Comparison of ENCODE assay signal across 23 cellular contexts in the genomic region with DNA sequence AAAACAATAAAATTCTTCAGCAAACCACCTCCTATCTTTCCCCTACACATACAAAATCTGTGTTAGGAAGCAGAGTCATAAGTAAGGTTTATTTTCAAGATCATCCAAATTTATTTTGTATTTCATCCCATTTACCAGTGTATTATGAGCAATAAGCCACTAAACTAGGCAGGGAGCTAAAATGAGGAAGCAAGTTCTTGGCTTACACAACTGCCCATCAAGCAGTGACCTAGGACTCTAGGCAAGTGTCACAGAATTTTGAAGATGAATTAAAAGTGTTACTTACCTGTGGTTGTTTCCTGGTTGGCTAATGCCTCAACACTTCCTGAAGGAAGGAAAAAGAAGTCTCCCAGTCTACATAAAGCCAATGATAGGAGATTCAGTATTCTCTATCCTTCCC.
DNase-seq lines count a peak whose midpoint lies in the region; ATAC-seq lines count a peak whose summit lies in the region.
"Had no signal": no experiment of that assay in that cellular context is flagged by ENCODE, and none has a peak within 500 bp of the region (broad histone marks: within the 10 kb centered on the region; RNA-seq: fewer than 3 reads in every experiment).

No MANE protein-coding gene starts in this region.

- H3K9me3 Mint-ChIP-seq in activated CD4-positive, alpha-beta memory T cell treated with anti-CD3 and anti-CD28 coated beads for 36 hours = no peaks in the 10 kb centered on the region
- H3K9me3 Mint-ChIP-seq in T-cell = no peaks in the 10 kb centered on the region

- no peak overlapping the region for H3K27ac Mint-ChIP-seq in activated CD4-positive, alpha-beta memory T cell treated with anti-CD3 and anti-CD28 coated beads for 36 hours
- H3K27ac Mint-ChIP-seq in T-cell = no peak overlapping the region
- H3K27ac Mint-ChIP-seq: CD8-positive, alpha-beta memory T cell had no signal

- no peak for ATAC-seq in T-cell (replicated peaks in 1 of 4)
- ATAC-seq: HCT116, PC-3 had no signal

- CTCF ChIA-PET in activated CD4-positive, alpha-beta memory T cell treated with anti-CD3 and anti-CD28 coated beads for 36 hours (lab: Charles Lee) = no interaction called here
- CTCF ChIA-PET in T-cell (lab: Charles Lee) = no interaction called here

- H3K27me3 Mint-ChIP-seq in activated CD4-positive, alpha-beta memory T cell treated with anti-CD3 and anti-CD28 coated beads for 36 hours = peaks cover 11% of the 10 kb centered on the region
- H3K27me3 Mint-ChIP-seq in T-cell = no peaks in the 10 kb centered on the region

- POLR2A ChIA-PET in activated CD4-positive, alpha-beta memory T cell treated with anti-CD3 and anti-CD28 coated beads for 36 hours (lab: Charles Lee) = no interaction called here
- POLR2A ChIA-PET in T-cell (lab: Charles Lee) = no interaction called here

- DNase-seq in SKM-1 treated with dmso at 0.1 percent for 144 hours (lab: John Stamatoyannopoulos, UW; ENCODE audit: unreplicated experiment) (peak; percentile 6), SKM-1 (lab: John Stamatoyannopoulos, UW; ENCODE audit: unreplicated experiment) (no peak), NOMO-1 treated with dmso at 0.1 percent for 144 hours (lab: John Stamatoyannopoulos, UW; ENCODE audit: unreplicated experiment) (peak; percentile 45), left kidney (ENCODE audit: low read depth, low spot score) (peak; percentile 32), NCI-H187 (lab: John Stamatoyannopoulos, UW) (no peak), amniotic stem cell (lab: John Stamatoyannopoulos, UW) (no peak), T-cell (no peak)
- no peak for DNase-seq in activated CD4-positive, alpha-beta memory T cell treated with anti-CD3 and anti-CD28 coated beads for 36 hours
- DNase-seq: 8988T; C1 segment of cervical spinal cord; Calu3; CD8-positive, alpha-beta memory T cell; Karpas-422; NCI-H1105; NCI-H146; NCI-H2029 treated with DMSO at 0.1 percent for 48 hours; NCI-H226; NCI-H510A treated with DMSO at 0.1 percent for 48 hours; NCI-H748 treated with DMSO at 0.1 percent for 48 hours; PC-3; Right ventricle myocardium superior; T-helper 1 cell had no signal

- H3K36me3 Mint-ChIP-seq in activated CD4-positive, alpha-beta memory T cell treated with anti-CD3 and anti-CD28 coated beads for 36 hours = no peaks in the 10 kb centered on the region
- H3K36me3 Mint-ChIP-seq in T-cell = no peaks in the 10 kb centered on the region
- H3K36me3 Mint-ChIP-seq: CD8-positive, alpha-beta memory T cell had no signal

- H3K4me3 Mint-ChIP-seq in activated CD4-positive, alpha-beta memory T cell treated with anti-CD3 and anti-CD28 coated beads for 36 hours = no peak overlapping the region
- no peak overlapping the region for H3K4me3 Mint-ChIP-seq in T-cell
- H3K4me3 Mint-ChIP-seq: CD8-positive, alpha-beta memory T cell had no signal

- no peaks in the 10 kb centered on the region for H3K4me1 Mint-ChIP-seq in activated CD4-positive, alpha-beta memory T cell treated with anti-CD3 and anti-CD28 coated beads for 36 hours (ENCODE audit: low read depth)
- H3K4me1 Mint-ChIP-seq in T-cell = no peaks in the 10 kb centered on the region
- H3K4me1 Mint-ChIP-seq: CD8-positive, alpha-beta memory T cell had no signal

- intact Hi-C loops in activated CD4-positive, alpha-beta memory T cell treated with anti-CD3 and anti-CD28 coated beads for 36 hours (cut with micrococcal nuclease) = no loop called here

Comparison
In these comparisons a context has a peak if more than half of its experiments do, and no peak if none do; other contexts are left out.
1. DNase-seq: peak in SKM-1 treated with dmso at 0.1 percent for 144 hours (single experiment), NOMO-1 treated with dmso at 0.1 percent for 144 hours (single experiment) and left kidney (single experiment); none in SKM-1 (single experiment), NCI-H187 (0 of 2), activated CD4-positive, alpha-beta memory T cell treated with anti-CD3 and anti-CD28 coated beads for 36 hours (single experiment), amniotic stem cell (single experiment) and T-cell (0 of 34).